ENCODE assay signal across 9 cellular contexts in the genomic region with DNA sequence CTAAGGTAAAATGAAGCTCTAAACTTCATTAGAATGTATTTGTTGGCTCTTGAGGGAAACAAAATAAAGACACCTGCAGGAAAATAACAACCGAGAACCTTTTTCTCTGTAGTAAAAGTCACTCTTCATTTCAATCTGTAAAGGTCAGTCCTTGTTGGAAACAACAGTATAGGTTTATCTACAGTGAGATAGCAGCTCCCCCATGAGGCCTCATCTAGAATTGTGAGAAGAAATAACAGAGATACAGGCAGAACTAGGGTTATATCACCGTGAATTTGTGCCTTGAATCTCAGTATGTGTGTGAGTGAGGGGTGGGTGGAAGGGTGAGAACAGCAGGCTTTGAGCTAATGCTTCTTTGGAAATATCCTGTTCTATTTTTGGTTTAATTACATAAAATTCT.
DNase-seq lines count a peak whose midpoint lies in the region; ATAC-seq, FAIRE-seq and TF ChIP-seq lines count a peak whose summit lies in the region.
"Had no signal": no experiment of that assay in that cellular context is flagged by ENCODE, and none has a peak within 500 bp of the region (broad histone marks: within the 10 kb centered on the region; RNA-seq: fewer than 3 reads in every experiment).

No MANE protein-coding gene starts in this region.

- no peaks in the 10 kb centered on the region for H3K4me1 ChIP-seq in K562 (replicated peaks in 1 of 2; ENCODE audit: control insufficient read depth in 2 of 2, insufficient read depth in 2 of 2, low read length in 2 of 2)

- TF ChIP-seq CTCF in C4-2B (conservative IDR thresholded peaks at IDR 0.05) (peak; percentile 46), K562 (IDR thresholded peaks at IDR 0.05 in 2 of 3, conservative IDR thresholded peaks at IDR 0.05 in 1 of 3; ENCODE audit: insufficient read depth in 2 of 3, low read depth in 1 of 3, low read length in 3 of 3) (peak in 1 of 3 experiments; percentile 17; a peak in 2 of 6 replicates), progenitor cell of endocrine pancreas (IDR thresholded peaks at IDR 0.05; ENCODE audit: unreplicated experiment) (peak; percentile 63)

- CTCF ChIA-PET in K562 (lab: Yijun Ruan, JAX; ENCODE audit: low intra/inter-chr PET ratio), result no interaction called here

- no peak overlapping the region for H3K27ac Mint-ChIP-seq in progenitor cell of endocrine pancreas
- H3K27ac Mint-ChIP-seq: activated naive CD8-positive, alpha-beta T cell had no signal

- no peak overlapping the region for H3K4me2 ChIP-seq in K562 (ENCODE audit: insufficient read depth, low read length)

- DNase-seq in LoVo (ENCODE audit: low spot score), result peak; percentile 5
- DNase-seq in K562 (ENCODE audit: extremely low read depth in 1 of 4, low spot score in 3 of 4), result peak in 2 of 4 experiments; percentile 4 to 5
- no peak for DNase-seq in progenitor cell of endocrine pancreas (ENCODE audit: low spot score, unreplicated experiment)
- DNase-seq in 8988T, result no peak
- no peak for DNase-seq in retina

- peak; percentile 44 to 46 for TF ChIP-seq RAD21 in K562 (CRISPR knock-in tag; conservative IDR thresholded peaks at IDR 0.05 in 1 of 2, IDR thresholded peaks at IDR 0.05 in 1 of 2)

- H3K79me2 ChIP-seq in K562 (ENCODE audit: control insufficient read depth, insufficient read depth, low read length), result no peaks in the 10 kb centered on the region

- no peak overlapping the region for H3K4me3 ChIP-seq in K562

- no peaks in the 10 kb centered on the region for H3K27me3 ChIP-seq in K562 (ENCODE audit: control insufficient read depth in 2 of 2, insufficient read depth in 2 of 2, low read length in 2 of 2)

- H3K9me1 ChIP-seq in K562 (ENCODE audit: control insufficient read depth, insufficient read depth, low read length), result no peaks in the 10 kb centered on the region

- POLR2A ChIA-PET in K562 (lab: Yijun Ruan, JAX), result no interaction called here

- no peak for TF ChIP-seq POLR2A in K562 (conservative IDR thresholded peaks at IDR 0.05)

- H3K4me1 Mint-ChIP-seq in progenitor cell of endocrine pancreas (ENCODE audit: low read depth), result peaks cover 2% of the 10 kb centered on the region

- BruUV-seq in K562 (replicated peaks; lab: Mats Ljungman, UMichigan), result no TSS peak

- H3K9ac ChIP-seq in K562 (ENCODE audit: insufficient read depth in 1 of 2, low read depth in 2 of 2, low read length in 2 of 2), result no peak overlapping the region

- no peaks in the 10 kb centered on the region for H3K27me3 Mint-ChIP-seq in progenitor cell of endocrine pancreas
- H3K27me3 Mint-ChIP-seq: activated naive CD8-positive, alpha-beta T cell had no signal

- H3K4me3 Mint-ChIP-seq in progenitor cell of endocrine pancreas (ENCODE audit: low read depth), result no peak overlapping the region
- H3K4me3 Mint-ChIP-seq: activated naive CD8-positive, alpha-beta T cell had no signal

- WGBS in K562 (ENCODE audit: insufficient coverage, low coverage, missing lambda C conversion rate), result 0% methylated on average over 1 of the region's 2 CpGs

- in situ Hi-C loops in K562 (cut with MboI), result no loop called here

- peaks cover 16% of the 10 kb centered on the region for H3K9me3 Mint-ChIP-seq in progenitor cell of endocrine pancreas (ENCODE audit: low read depth)

- H3K27ac ChIP-seq in C4-2B (no peak overlapping the region), K562 (ENCODE audit: extremely low read depth, low read depth, low read length) (no peak overlapping the region)

- intact Hi-C loops in K562 (cut with micrococcal nuclease), result no loop called here

- H2AFZ ChIP-seq in K562 (ENCODE audit: low read depth, low read length), result no peak overlapping the region

- no peaks in the 10 kb centered on the region for H3K36me3 Mint-ChIP-seq in progenitor cell of endocrine pancreas (ENCODE audit: insufficient read depth)
- H3K36me3 Mint-ChIP-seq: activated naive CD8-positive, alpha-beta T cell had no signal

- ATAC-seq in GM18870 (IDR thresholded peaks at IDR 0.05; ENCODE audit: unreplicated experiment) (peak; percentile 81), K562 (no peak), GM19452 (IDR thresholded peaks at IDR 0.05; ENCODE audit: unreplicated experiment) (no peak)

- FAIRE-seq in K562 (lab: Jason Lieb, UNC), result no peak

- no peaks in the 10 kb centered on the region for H4K20me1 ChIP-seq in K562 (replicated peaks; ENCODE audit: control insufficient read depth, insufficient read depth, low read length)

- no peaks in the 10 kb centered on the region for H3K9me3 ChIP-seq in K562 (replicated peaks; ENCODE audit: control insufficient read depth, insufficient read depth, low read depth, low read length)

- no peak for TF ChIP-seq EP300 in K562 (IDR thresholded peaks at IDR 0.05; ENCODE audit: low read length)

- H3K36me3 ChIP-seq in K562 (ENCODE audit: control insufficient read depth, insufficient read depth, low read length), result no peaks in the 10 kb centered on the region

TF ChIP-seq in K562, 482 proteins besides CTCF, POLR2A, EP300 and RAD21:
- TF ChIP-seq, protein P1, sequence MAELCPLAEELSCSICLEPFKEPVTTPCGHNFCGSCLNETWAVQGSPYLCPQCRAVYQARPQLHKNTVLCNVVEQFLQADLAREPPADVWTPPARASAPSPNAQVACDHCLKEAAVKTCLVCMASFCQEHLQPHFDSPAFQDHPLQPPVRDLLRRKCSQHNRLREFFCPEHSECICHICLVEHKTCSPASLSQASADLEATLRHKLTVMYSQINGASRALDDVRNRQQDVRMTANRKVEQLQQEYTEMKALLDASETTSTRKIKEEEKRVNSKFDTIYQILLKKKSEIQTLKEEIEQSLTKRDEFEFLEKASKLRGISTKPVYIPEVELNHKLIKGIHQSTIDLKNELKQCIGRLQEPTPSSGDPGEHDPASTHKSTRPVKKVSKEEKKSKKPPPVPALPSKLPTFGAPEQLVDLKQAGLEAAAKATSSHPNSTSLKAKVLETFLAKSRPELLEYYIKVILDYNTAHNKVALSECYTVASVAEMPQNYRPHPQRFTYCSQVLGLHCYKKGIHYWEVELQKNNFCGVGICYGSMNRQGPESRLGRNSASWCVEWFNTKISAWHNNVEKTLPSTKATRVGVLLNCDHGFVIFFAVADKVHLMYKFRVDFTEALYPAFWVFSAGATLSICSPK (IDR thresholded peaks at IDR 0.05; ENCODE audit: borderline replicate concordance), result no peak
- TF ChIP-seq SIN3B (IDR thresholded peaks at IDR 0.05; ENCODE audit: low read depth) (no peak), BDP1 (IDR thresholded peaks at IDR 0.05; ENCODE audit: insufficient read depth, insufficient read length) (no peak), ETV5 (CRISPR knock-in tag; IDR thresholded peaks at IDR 0.05; ENCODE audit: low read depth) (no peak), MEF2D (tag; conservative IDR thresholded peaks at IDR 0.05; ENCODE audit: low read depth) (no peak), ZNF717 (CRISPR knock-in tag; IDR thresholded peaks at IDR 0.05) (no peak), CTBP1 (IDR thresholded peaks at IDR 0.05; ENCODE audit: borderline replicate concordance) (no peak)
